ENCODE assay signal across 15 cellular contexts in genomic region chr15:39788108-39788507, GRCh38. TPM values are rescaled to one million over a fixed set of nuclear protein-coding genes. Genes with fewer than 3 reads are reported as not detected.
DNase-seq lines count a peak whose midpoint lies in the region; ATAC-seq and TF ChIP-seq lines count a peak whose summit lies in the region.
"Had no signal": no experiment of that assay in that cellular context is flagged by ENCODE, and none has a peak within 500 bp of the region (broad histone marks: within the 10 kb centered on the region; RNA-seq: fewer than 3 reads in every experiment).

No MANE protein-coding gene starts in this region.

- DNase-seq in SK-N-SH: no peak
- no peak for DNase-seq in GM23338 (ENCODE audit: low spot score)
- DNase-seq in activated naive CD8-positive, alpha-beta T cell treated with anti-CD3 and anti-CD28 coated beads for 36 hours: peak; percentile 6
- DNase-seq in neural crest cell (ENCODE audit: low read depth, low spot score): no peak
- DNase-seq in effector memory CD8-positive, alpha-beta T cell: no peak
- no peak for DNase-seq in head of caudate nucleus
- no peak for DNase-seq in NCI-H524 (lab: John Stamatoyannopoulos, UW)
- DNase-seq: DMS53; NCI-H146; ovary; stimulated activated CD4-positive, alpha-beta T cell treated with anti-CD3 and anti-CD28 coated beads, Interleukin-1b, Interleukin-23, amount 100 ng/mL, for 48 hours; stomach had no signal

- intact Hi-C loops in head of caudate nucleus (cut with DNase I): no loop called here

- ATAC-seq in SK-N-SH treated with all-trans-retinoic acid at 6 μM for 48 hours (no peak), GM23338 (no peak)
- no peak for ATAC-seq in effector memory CD8-positive, alpha-beta T cell (replicated peaks)
- ATAC-seq: A549, left lobe of liver had no signal

- TF ChIP-seq EP300 in SK-N-SH (IDR thresholded peaks at IDR 0.05; ENCODE audit: borderline replicate concordance in 1 of 2, low read depth in 1 of 2, low read length in 1 of 2): no peak

- H3K9me2 ChIP-seq in SK-N-SH (no peaks in the 10 kb centered on the region), GM23338 (ENCODE audit: insufficient read depth) (no peaks in the 10 kb centered on the region)

- H3K27ac ChIP-seq in SK-N-SH (ENCODE audit: low read depth in 2 of 2, low read length in 1 of 2) (peak overlapping the region in 1 of 2 experiments; percentile 62; a peak in 2 of 4 replicates), GM23338 (ENCODE audit: low read depth) (peak overlapping the region; percentile 2)
- H3K27ac ChIP-seq: A549, ovary, stomach had no signal

- H3F3A ChIP-seq in SK-N-SH (replicated peaks; ENCODE audit: insufficient read depth) (peaks cover 47% of the 10 kb centered on the region), GM23338 (replicated peaks; ENCODE audit: low read depth) (no peaks in the 10 kb centered on the region; the same call in 1 of the 2 replicates)

- H3K79me2 ChIP-seq in SK-N-SH (ENCODE audit: insufficient read depth): peaks cover 21% of the 10 kb centered on the region
- H3K79me2 ChIP-seq in GM23338 (replicated peaks; ENCODE audit: insufficient read depth): peaks cover 24% of the 10 kb centered on the region

- H3K4me3 Mint-ChIP-seq in GM23338: no peak overlapping the region
- no peak overlapping the region for H3K4me3 Mint-ChIP-seq in activated naive CD8-positive, alpha-beta T cell treated with anti-CD3 and anti-CD28 coated beads for 36 hours
- H3K4me3 Mint-ChIP-seq in neural crest cell: peak overlapping the region; percentile 35
- H3K4me3 Mint-ChIP-seq in effector memory CD8-positive, alpha-beta T cell: no peak overlapping the region

- H4K20me1 ChIP-seq in SK-N-SH (ENCODE audit: insufficient read depth) (no peaks in the 10 kb centered on the region), GM23338 (replicated peaks; ENCODE audit: insufficient read depth) (no peaks in the 10 kb centered on the region)

- H3K9me3 ChIP-seq in SK-N-SH: no peaks in the 10 kb centered on the region
- H3K9me3 ChIP-seq: A549, ovary, stomach had no signal

- H3K27me3 ChIP-seq in SK-N-SH (ENCODE audit: insufficient read depth) (no peaks in the 10 kb centered on the region), GM23338 (ENCODE audit: insufficient read depth) (no peaks in the 10 kb centered on the region)
- H3K27me3 ChIP-seq: ovary, stomach had no signal

- H3K4me1 Mint-ChIP-seq in GM23338: peaks cover 76% of the 10 kb centered on the region
- peaks cover 42% of the 10 kb centered on the region for H3K4me1 Mint-ChIP-seq in activated naive CD8-positive, alpha-beta T cell treated with anti-CD3 and anti-CD28 coated beads for 36 hours
- H3K4me1 Mint-ChIP-seq in neural crest cell: peaks cover 42% of the 10 kb centered on the region
- peaks cover 17 to 26% of the 10 kb centered on the region in 2 donors for H3K4me1 Mint-ChIP-seq in effector memory CD8-positive, alpha-beta T cell (ENCODE audit: low read depth in 2 of 2)

- H3K27ac Mint-ChIP-seq in GM23338 (peak overlapping the region; percentile 89), neural crest cell (ENCODE audit: unreplicated experiment) (no peak overlapping the region)
- H3K27ac Mint-ChIP-seq in activated naive CD8-positive, alpha-beta T cell treated with anti-CD3 and anti-CD28 coated beads for 36 hours: no peak overlapping the region
- no peak overlapping the region for H3K27ac Mint-ChIP-seq in effector memory CD8-positive, alpha-beta T cell

- H3K27me3 Mint-ChIP-seq in GM23338 (ENCODE audit: insufficient read depth, low read depth, poor library complexity): peaks cover 2% of the 10 kb centered on the region
- peaks cover 7% of the 10 kb centered on the region for H3K27me3 Mint-ChIP-seq in activated naive CD8-positive, alpha-beta T cell treated with anti-CD3 and anti-CD28 coated beads for 36 hours
- H3K27me3 Mint-ChIP-seq in neural crest cell (ENCODE audit: low read depth): no peaks in the 10 kb centered on the region
- H3K27me3 Mint-ChIP-seq in effector memory CD8-positive, alpha-beta T cell: no peaks in the 10 kb centered on the region

- no peaks in the 10 kb centered on the region for H3K36me3 ChIP-seq in SK-N-SH (replicated peaks in 1 of 2; ENCODE audit: control insufficient read depth in 1 of 2, insufficient read depth in 2 of 2, low read length in 1 of 2)
- H3K36me3 ChIP-seq in GM23338 (ENCODE audit: insufficient read depth): no peaks in the 10 kb centered on the region
- H3K36me3 ChIP-seq: ovary, stomach had no signal

- H3K4me3 ChIP-seq in SK-N-SH (ENCODE audit: low read depth in 2 of 2, low read length in 1 of 2) (no peak overlapping the region), GM23338 (no peak overlapping the region)
- H3K4me3 ChIP-seq: A549, ovary, stomach had no signal

- H2AFZ ChIP-seq in SK-N-SH (ENCODE audit: low read depth): 0 out of 2 replicates have a peak overlapping the region, but pooled peaks have one; percentile 4
- no peak overlapping the region for H2AFZ ChIP-seq in GM23338

- POLR2A ChIA-PET in SK-N-SH (lab: Yijun Ruan, JAX): no interaction called here

- H3K9ac ChIP-seq in SK-N-SH: no peak overlapping the region

- H3K36me3 Mint-ChIP-seq in GM23338 (ENCODE audit: low read depth): no peaks in the 10 kb centered on the region; the same call in 2 of the 3 replicates
- no peaks in the 10 kb centered on the region for H3K36me3 Mint-ChIP-seq in activated naive CD8-positive, alpha-beta T cell treated with anti-CD3 and anti-CD28 coated beads for 36 hours
- peaks cover 4% of the 10 kb centered on the region for H3K36me3 Mint-ChIP-seq in neural crest cell (ENCODE audit: low read depth)
- no peaks in the 10 kb centered on the region for H3K36me3 Mint-ChIP-seq in effector memory CD8-positive, alpha-beta T cell (ENCODE audit: insufficient read depth)

- H3K4me1 ChIP-seq in SK-N-SH (ENCODE audit: control insufficient read depth in 1 of 2, insufficient read depth in 2 of 2, low read depth in 1 of 2, low read length in 1 of 2) (peaks cover 16 to 22% of the 10 kb centered on the region in 2 experiments; a peak in 3 of 4 replicates), GM23338 (ENCODE audit: insufficient read depth) (peaks cover 70% of the 10 kb centered on the region)

- TF ChIP-seq CTCF in SK-N-SH (IDR thresholded peaks at IDR 0.05) (no peak), GM23338 (conservative IDR thresholded peaks at IDR 0.05; ENCODE audit: low read depth in 2 of 2) (no peak), neural crest cell (conservative IDR thresholded peaks at IDR 0.05) (no peak)

- no peak for TF ChIP-seq RAD21 in SK-N-SH (IDR thresholded peaks at IDR 0.05; ENCODE audit: low read length)

- peak overlapping the region; percentile 8; the same call in 1 of the 2 replicates for H3K4me2 ChIP-seq in SK-N-SH
- peak overlapping the region; percentile 30; the same call in 1 of the 2 replicates for H3K4me2 ChIP-seq in GM23338
- H3K4me2 ChIP-seq: A549 had no signal

- WGBS in SK-N-SH (ENCODE audit: low lambda C conversion rate): 75% methylated on average over 3 of the region's 4 CpGs

- CTCF ChIA-PET in SK-N-SH (lab: Yijun Ruan, JAX): interaction anchor here (0.8 to 3.1 kb wide), 11 partner anchors 9 to 188 kb away, joined by 3 to 21 read pairs (median 3); no protein-coding TSS in a partner anchor

- no peaks in the 10 kb centered on the region; the same call in 2 of the 3 replicates for H3K9me3 Mint-ChIP-seq in GM23338
- no peaks in the 10 kb centered on the region for H3K9me3 Mint-ChIP-seq in activated naive CD8-positive, alpha-beta T cell treated with anti-CD3 and anti-CD28 coated beads for 36 hours
- H3K9me3 Mint-ChIP-seq in neural crest cell: no peaks in the 10 kb centered on the region
- H3K9me3 Mint-ChIP-seq in effector memory CD8-positive, alpha-beta T cell: no peaks in the 10 kb centered on the region

TF ChIP-seq in SK-N-SH, 30 proteins besides CTCF, POLR2A, EP300 and RAD21:
- peak; percentile 15; the same call in 1 of the 2 replicates for TF ChIP-seq PBX3 (IDR thresholded peaks at IDR 0.05)
- TF ChIP-seq NRF1 (IDR thresholded peaks at IDR 0.05; ENCODE audit: low read depth, low read length): no peak

TF ChIP-seq in SK-N-SH treated with all-trans-retinoic acid at 6 μM for 48 hours, 23 proteins besides CTCF, POLR2A, EP300 and RAD21 (continues in another document):
- TF ChIP-seq CSRNP3 (CRISPR knock-in tag; IDR thresholded peaks at IDR 0.05) (no peak), ISL1 (CRISPR knock-in tag; IDR thresholded peaks at IDR 0.05) (no peak)

TF ChIP-seq in GM23338, 12 proteins besides CTCF, POLR2A, EP300 and RAD21 (continues in another document):
- TF ChIP-seq ZNF114 (CRISPR knock-in tag; IDR thresholded peaks at IDR 0.05) (no peak), EZH2phosphoT487 (IDR thresholded peaks at IDR 0.05; ENCODE audit: unreplicated experiment) (no peak), ZNF331 (CRISPR knock-in tag; IDR thresholded peaks at IDR 0.05; ENCODE audit: low read depth) (no peak)

RNA-seq across cellular contexts. Expression of gene FSIP1, which starts 5.5 kb away (rescaled TPM):
- 0.43 and 0.45 TPM in 2 replicates for polyA plus RNA-seq in SK-N-SH (2012; rRNA removed)
- 0.49 and 0.59 TPM in 2 replicates for polyA plus RNA-seq in SK-N-SH (2012; cell fraction: cytosol; rRNA removed)
- 0.43 and 0.85 TPM in 2 replicates for polyA plus RNA-seq in SK-N-SH (2012; cell fraction: nucleus; rRNA removed)
- 0.70 and 2.1 TPM in 2 replicates for total RNA-seq in GM23338 (2014; rRNA removed; shearing (Covaris generic))
- polyA plus RNA-seq in GM23338 (2016; fragmentation: Nextera tagmentation; extraction: Ambion mirVana): 0.68 and 0.92 TPM in 2 replicates
- under 1 TPM; 0.62 to 0.74 TPM for total RNA-seq in activated naive CD8-positive, alpha-beta T cell treated with anti-CD3 and anti-CD28 coated beads for 36 hours
- total RNA-seq in neural crest cell: 6.8 and 8.1 TPM in 2 replicates
- total RNA-seq: left lobe of liver had no signal
